Comparison of ENCODE assay signal across 1 cellular context in genomic region chr7:157348548-157348947, GRCh38.
TF ChIP-seq lines count a peak whose summit lies in the region.

No MANE protein-coding gene starts in this region.

TF ChIP-seq in IMR-90, 13 proteins besides CTCF, POLR2A, EP300 and RAD21:
- TF ChIP-seq MAFK (IDR thresholded peaks at IDR 0.05; ENCODE audit: low read depth, low read length) = no peak
- no peak for TF ChIP-seq MAZ (IDR thresholded peaks at IDR 0.05; ENCODE audit: borderline replicate concordance, low read depth, low read length)
- no peak for TF ChIP-seq NFE2L2 (IDR thresholded peaks at IDR 0.05; ENCODE audit: low read depth, low read length)
- TF ChIP-seq FOS (IDR thresholded peaks at IDR 0.05; ENCODE audit: low read depth, low read length) = no peak
- TF ChIP-seq CEBPB (IDR thresholded peaks at IDR 0.05; ENCODE audit: low read depth, low read length) = no peak
- no peak for TF ChIP-seq RCOR1 (IDR thresholded peaks at IDR 0.05; ENCODE audit: insufficient replicate concordance, low read length)
- no peak for TF ChIP-seq MXI1 (IDR thresholded peaks at IDR 0.05; ENCODE audit: borderline replicate concordance, low read depth, low read length)
- no peak for TF ChIP-seq CHD1 (IDR thresholded peaks at IDR 0.05; ENCODE audit: low read depth, low read length)
